In genomic region chr3:49900491-49901153, GRCh38 we compare ENCODE assay signal across 1 cellular context.
TF ChIP-seq lines count a peak whose summit lies in the region.

No MANE protein-coding gene starts in this region.

TF ChIP-seq in GM23338, 12 proteins besides CTCF, POLR2A, EP300 and RAD21 (continued from another document):
- TF ChIP-seq ZNF462 (CRISPR knock-in tag; IDR thresholded peaks at IDR 0.05) (no peak), JUNB (IDR thresholded peaks at IDR 0.05; ENCODE audit: unreplicated experiment) (no peak), POLR2AphosphoS5 (IDR thresholded peaks at IDR 0.05; ENCODE audit: low read depth) (no peak), CREB1 (CRISPR knock-in tag; IDR thresholded peaks at IDR 0.05; ENCODE audit: low read depth) (no peak), EZH2phosphoT487 (IDR thresholded peaks at IDR 0.05; ENCODE audit: unreplicated experiment) (no peak)
TF ChIP-seq in GM23338: peak in this region for 0.
